Comparison of ENCODE assay signal across 8 cellular contexts in genomic region chr1:37994886-37995566, GRCh38. TPM values are rescaled to one million over a fixed set of nuclear protein-coding genes. Genes with fewer than 3 reads are reported as not detected.
DNase-seq lines count a peak whose midpoint lies in the region; ATAC-seq, FAIRE-seq and TF ChIP-seq lines count a peak whose summit lies in the region.

No MANE protein-coding gene starts in this region.

- H2AFZ ChIP-seq in keratinocyte (ENCODE audit: control insufficient read depth, low read length): peak overlapping the region; percentile 41

- H3K4me3 Mint-ChIP-seq in activated CD4-positive, alpha-beta T cell treated with anti-CD3 and anti-CD28 coated beads for 36 hours: peak overlapping the region; percentile 69
- H3K4me3 Mint-ChIP-seq in activated T-helper 17 cell treated with anti-CD3 and anti-CD28 coated beads, Interleukin-2, amount 50 U/mL, for 72 hours: peak overlapping the region; percentile 77

- H4K20me1 ChIP-seq in keratinocyte (ENCODE audit: control insufficient read depth, extremely low read depth, insufficient read depth, low read length): no peaks in the 10 kb centered on the region

- H3K9ac ChIP-seq in keratinocyte (ENCODE audit: control insufficient read depth, extremely low read depth, insufficient read depth, low read length) (peak overlapping the region; percentile 75), subcutaneous abdominal adipose tissue (ENCODE audit: low read length in 5 of 5) (no peak overlapping the region)

- CTCF ChIA-PET in activated CD4-positive, alpha-beta T cell treated with anti-CD3 and anti-CD28 coated beads for 36 hours (lab: Charles Lee): interaction anchor here (1.2 to 2.1 kb wide), 3 partner anchors 14 to 26 kb away, joined by 3 to 9 read pairs (median 4); no protein-coding TSS in a partner anchor

- intact Hi-C loops in activated CD4-positive, alpha-beta T cell treated with anti-CD3 and anti-CD28 coated beads for 36 hours (cut with DNase I, micrococcal nuclease): loop anchor here (5.0 to 10.0 kb wide), 2 partner anchors 303 to 400 kb away; partner anchors contain the start of genes CDCA8 (in 1 of the 2) and GNL2 (in 1 of the 2)

- POLR2A ChIA-PET in activated CD4-positive, alpha-beta T cell treated with anti-CD3 and anti-CD28 coated beads for 36 hours (lab: Charles Lee): no interaction called here

- H3K9me3 ChIP-seq in keratinocyte (ENCODE audit: control insufficient read depth, low read depth, low read length) (no peaks in the 10 kb centered on the region), subcutaneous abdominal adipose tissue (ENCODE audit: control insufficient read depth in 5 of 5, low read length in 5 of 5) (no peaks in the 10 kb centered on the region)

- TF ChIP-seq CTCF in keratinocyte (optimal IDR thresholded peaks at IDR 0.05 in 1 of 3, IDR thresholded peaks at IDR 0.05 in 1 of 3, conservative IDR thresholded peaks at IDR 0.05 in 1 of 3; ENCODE audit: extremely low read depth in 1 of 3, insufficient read depth in 2 of 3, low read length in 3 of 3): no peak

- peaks cover 20% of the 10 kb centered on the region for H3K36me3 Mint-ChIP-seq in activated CD4-positive, alpha-beta T cell treated with anti-CD3 and anti-CD28 coated beads for 36 hours (ENCODE audit: low read depth)
- peaks cover 19% of the 10 kb centered on the region for H3K36me3 Mint-ChIP-seq in activated T-helper 17 cell treated with anti-CD3 and anti-CD28 coated beads, Interleukin-2, amount 50 U/mL, for 72 hours (ENCODE audit: low read depth)

- peak; percentile 10 for ATAC-seq in activated CD4-positive, alpha-beta T cell treated with anti-CD3 and anti-CD28 coated beads for 36 hours
- no peak for ATAC-seq in activated T-helper 17 cell treated with anti-CD3 and anti-CD28 coated beads, Interleukin-2, amount 50 U/mL, for 72 hours (replicated peaks)
- ATAC-seq in GM18519 (IDR thresholded peaks at IDR 0.05; ENCODE audit: low FRiP score, unreplicated experiment) (no peak), GM18873 (IDR thresholded peaks at IDR 0.05; ENCODE audit: low FRiP score, unreplicated experiment) (no peak)

- H3K79me2 ChIP-seq in keratinocyte (ENCODE audit: control insufficient read depth, insufficient read depth, low read length): peaks cover 8% of the 10 kb centered on the region

- no peaks in the 10 kb centered on the region for H3K9me1 ChIP-seq in keratinocyte (ENCODE audit: control insufficient read depth, extremely low read depth, insufficient read depth, low read length)

- H3K27me3 Mint-ChIP-seq in activated CD4-positive, alpha-beta T cell treated with anti-CD3 and anti-CD28 coated beads for 36 hours: no peaks in the 10 kb centered on the region
- H3K27me3 Mint-ChIP-seq in activated T-helper 17 cell treated with anti-CD3 and anti-CD28 coated beads, Interleukin-2, amount 50 U/mL, for 72 hours: no peaks in the 10 kb centered on the region

- peaks cover 26% of the 10 kb centered on the region for H3K4me1 ChIP-seq in keratinocyte (ENCODE audit: control insufficient read depth, extremely low read depth, insufficient read depth, low read length)
- H3K4me1 ChIP-seq in subcutaneous abdominal adipose tissue (ENCODE audit: control insufficient read depth in 5 of 5, insufficient read depth in 5 of 5, low read length in 5 of 5): peaks cover 5 to 57% (median 42%) of the 10 kb centered on the region in 5 donors

- no peaks in the 10 kb centered on the region for H3K9me3 Mint-ChIP-seq in activated CD4-positive, alpha-beta T cell treated with anti-CD3 and anti-CD28 coated beads for 36 hours (ENCODE audit: low read depth)
- no peaks in the 10 kb centered on the region for H3K9me3 Mint-ChIP-seq in activated T-helper 17 cell treated with anti-CD3 and anti-CD28 coated beads, Interleukin-2, amount 50 U/mL, for 72 hours

- H3K4me1 Mint-ChIP-seq in activated CD4-positive, alpha-beta T cell treated with anti-CD3 and anti-CD28 coated beads for 36 hours: peaks cover 31% of the 10 kb centered on the region
- H3K4me1 Mint-ChIP-seq in activated T-helper 17 cell treated with anti-CD3 and anti-CD28 coated beads, Interleukin-2, amount 50 U/mL, for 72 hours: peaks cover 31% of the 10 kb centered on the region

- peaks cover 13 to 23% of the 10 kb centered on the region in 2 experiments for H3K36me3 ChIP-seq in keratinocyte (ENCODE audit: control insufficient read depth in 2 of 2, extremely low read depth in 1 of 2, insufficient read depth in 2 of 2, low read length in 2 of 2)
- H3K36me3 ChIP-seq in subcutaneous abdominal adipose tissue (ENCODE audit: control insufficient read depth in 5 of 5, insufficient read depth in 5 of 5, low read length in 5 of 5): peaks cover 0 to 18% (median 4%) of the 10 kb centered on the region in 5 donors

- no peak for FAIRE-seq in keratinocyte (lab: Jason Lieb, UNC)
- no peak for FAIRE-seq in urothelium cell line (lab: Jason Lieb, UNC)

- dilution Hi-C loops in keratinocyte (cut with MboI; ENCODE audit: extremely low pct_ligation_motif_present, low sequenced_read_pairs): no loop called here

- peak overlapping the region; percentile 87 for H3K27ac Mint-ChIP-seq in activated CD4-positive, alpha-beta T cell treated with anti-CD3 and anti-CD28 coated beads for 36 hours
- peak overlapping the region; percentile 6 for H3K27ac Mint-ChIP-seq in activated T-helper 17 cell treated with anti-CD3 and anti-CD28 coated beads, Interleukin-2, amount 50 U/mL, for 72 hours

- H3K4me3 ChIP-seq in keratinocyte (ENCODE audit: control insufficient read depth in 2 of 3, extremely low read depth in 1 of 3, insufficient read depth in 2 of 3, low read depth in 1 of 3, low read length in 3 of 3) (peak overlapping the region in 2 of 3 experiments; percentile 43 to 55), subcutaneous abdominal adipose tissue (ENCODE audit: low read depth in 1 of 5, low read length in 5 of 5) (peak overlapping the region in 2 of 5 donors; percentile 59 to 65)

- peak overlapping the region; percentile 67 for H3K4me2 ChIP-seq in keratinocyte (ENCODE audit: control insufficient read depth, extremely low read depth, insufficient read depth, low read depth, low read length)

- H3K27ac ChIP-seq in keratinocyte (ENCODE audit: control insufficient read depth, insufficient read depth, low read length): peak overlapping the region; percentile 68
- peak overlapping the region; percentile 23 for H3K27ac ChIP-seq in subcutaneous abdominal adipose tissue (ENCODE audit: low read depth, low read length)

- no peak for DNase-seq in activated CD4-positive, alpha-beta T cell treated with anti-CD3 and anti-CD28 coated beads for 36 hours
- no peak for DNase-seq in activated CD4-positive, alpha-beta T cell treated with anti-CD3 and anti-CD28 coated beads for 4 hours
- DNase-seq in keratinocyte (ENCODE audit: low read depth, low spot score): no peak
- DNase-seq in urothelium cell line (ENCODE audit: low spot score): no peak

- H3K27me3 ChIP-seq in keratinocyte (ENCODE audit: control insufficient read depth, extremely low read depth, insufficient read depth, low read length) (no peaks in the 10 kb centered on the region), subcutaneous abdominal adipose tissue (ENCODE audit: control insufficient read depth in 5 of 5, insufficient read depth in 4 of 5, low read length in 5 of 5) (peaks cover 2 to 20% (median 15%) of the 10 kb centered on the region in 5 donors)

RNA-seq across cellular contexts. Expression of gene SF3A3, which starts 5.2 kb away (rescaled TPM):
- total RNA-seq in activated CD4-positive, alpha-beta T cell treated with anti-CD3 and anti-CD28 coated beads for 36 hours: 100 to 1,000 TPM; 131 TPM
- 100 to 1,000 TPM in 1 of 2 donors, 10 to 100 TPM in 1; 77.5 to 129 TPM for total RNA-seq in activated T-helper 17 cell treated with anti-CD3 and anti-CD28 coated beads, Interleukin-2, amount 50 U/mL, for 72 hours
- 26.4 to 47.0 TPM (median 44.5 TPM) in 3 replicates for polyA plus RNA-seq in keratinocyte
- 125 TPM for polyA plus RNA-seq in keratinocyte (2011; ENCODE audit: low read depth)
- polyA plus RNA-seq in keratinocyte (2011; cell fraction: cytosol; rRNA removed): 27.8 and 45.9 TPM in 2 replicates
- 37.7 and 48.5 TPM in 2 replicates for polyA plus RNA-seq in keratinocyte (2011; cell fraction: nucleus; rRNA removed)
- polyA plus RNA-seq in keratinocyte (2012; ENCODE audit: low replicate concordance): 30.4 and 59.0 TPM in 2 replicates
- 7.8 to 38.2 TPM (median 21.6 TPM) in 3 replicates for polyA minus RNA-seq in keratinocyte
- 37.4 TPM for polyA minus RNA-seq in keratinocyte (2011; cell fraction: cytosol; rRNA and poly(A)+ RNA removed)
- 19.1 and 28.4 TPM in 2 replicates for polyA minus RNA-seq in keratinocyte (2011; cell fraction: nucleus; rRNA and poly(A)+ RNA removed)

RNA-seq across cellular contexts. Expression of gene FHL3, which starts 10.3 kb away (rescaled TPM):
- 10 to 100 TPM; 21.1 to 23.8 TPM for total RNA-seq in activated CD4-positive, alpha-beta T cell treated with anti-CD3 and anti-CD28 coated beads for 36 hours
- 10 to 100 TPM in 1 of 2 donors, 1 to 10 TPM in 1; 8.6 to 15.5 TPM for total RNA-seq in activated T-helper 17 cell treated with anti-CD3 and anti-CD28 coated beads, Interleukin-2, amount 50 U/mL, for 72 hours
- polyA plus RNA-seq in keratinocyte: 5.1 to 24.6 TPM (median 5.2 TPM) in 3 replicates
- 6.6 TPM for polyA plus RNA-seq in keratinocyte (2011; ENCODE audit: low read depth)
- 9.0 and 16.5 TPM in 2 replicates for polyA plus RNA-seq in keratinocyte (2011; cell fraction: cytosol; rRNA removed)
- 10.2 and 14.7 TPM in 2 replicates for polyA plus RNA-seq in keratinocyte (2011; cell fraction: nucleus; rRNA removed)
- polyA plus RNA-seq in keratinocyte (2012; ENCODE audit: low replicate concordance): 11.9 and 29.7 TPM in 2 replicates
- 16.0 to 51.9 TPM (median 20.1 TPM) in 3 replicates for polyA minus RNA-seq in keratinocyte
- polyA minus RNA-seq in keratinocyte (2011; cell fraction: cytosol; rRNA and poly(A)+ RNA removed): 16.7 TPM
- polyA minus RNA-seq in keratinocyte (2011; cell fraction: nucleus; rRNA and poly(A)+ RNA removed): 9.4 and 14.0 TPM in 2 replicates

RNA-seq across cellular contexts. Expression of gene UTP11, which starts 17.5 kb away (rescaled TPM):
- 10 to 100 TPM; 68.9 to 82.4 TPM for total RNA-seq in activated CD4-positive, alpha-beta T cell treated with anti-CD3 and anti-CD28 coated beads for 36 hours
- total RNA-seq in activated T-helper 17 cell treated with anti-CD3 and anti-CD28 coated beads, Interleukin-2, amount 50 U/mL, for 72 hours: 10 to 100 TPM; 41.1 to 60.8 TPM
- 24.1 to 50.0 TPM (median 49.1 TPM) in 3 replicates for polyA plus RNA-seq in keratinocyte
- polyA plus RNA-seq in keratinocyte (2011; ENCODE audit: low read depth): 145 TPM
- 26.4 and 35.2 TPM in 2 replicates for polyA plus RNA-seq in keratinocyte (2011; cell fraction: cytosol; rRNA removed)
- polyA plus RNA-seq in keratinocyte (2011; cell fraction: nucleus; rRNA removed): 24.5 and 39.0 TPM in 2 replicates
- 31.7 and 64.5 TPM in 2 replicates for polyA plus RNA-seq in keratinocyte (2012; ENCODE audit: low replicate concordance)
- polyA minus RNA-seq in keratinocyte: 5.7 to 12.6 TPM (median 7.4 TPM) in 3 replicates
- 15.3 TPM for polyA minus RNA-seq in keratinocyte (2011; cell fraction: cytosol; rRNA and poly(A)+ RNA removed)
- polyA minus RNA-seq in keratinocyte (2011; cell fraction: nucleus; rRNA and poly(A)+ RNA removed): 6.4 and 13.8 TPM in 2 replicates

RNA-seq across cellular contexts. Expression of gene INPP5B, which starts 48.2 kb away (rescaled TPM):
- total RNA-seq in activated CD4-positive, alpha-beta T cell treated with anti-CD3 and anti-CD28 coated beads for 36 hours: 10 to 100 TPM; 27.7 to 28.9 TPM
- total RNA-seq in activated T-helper 17 cell treated with anti-CD3 and anti-CD28 coated beads, Interleukin-2, amount 50 U/mL, for 72 hours: 10 to 100 TPM; 21.6 to 26.9 TPM
- 3.4 to 6.4 TPM (median 6.0 TPM) in 3 replicates for polyA plus RNA-seq in keratinocyte
- 3.0 TPM for polyA plus RNA-seq in keratinocyte (2011; ENCODE audit: low read depth)
- 2.3 and 3.9 TPM in 2 replicates for polyA plus RNA-seq in keratinocyte (2011; cell fraction: cytosol; rRNA removed)
- polyA plus RNA-seq in keratinocyte (2011; cell fraction: nucleus; rRNA removed): 5.8 and 6.3 TPM in 2 replicates
- polyA plus RNA-seq in keratinocyte (2012; ENCODE audit: low replicate concordance): 3.0 and 4.1 TPM in 2 replicates
- polyA minus RNA-seq in keratinocyte: 3.5 to 5.9 TPM (median 5.2 TPM) in 3 replicates
- 3.3 TPM for polyA minus RNA-seq in keratinocyte (2011; cell fraction: cytosol; rRNA and poly(A)+ RNA removed)
- polyA minus RNA-seq in keratinocyte (2011; cell fraction: nucleus; rRNA and poly(A)+ RNA removed): 3.0 and 6.7 TPM in 2 replicates

RNA-seq across cellular contexts. Expression of gene POU3F1, which starts 51.6 kb away (rescaled TPM):
- total RNA-seq in activated CD4-positive, alpha-beta T cell treated with anti-CD3 and anti-CD28 coated beads for 36 hours: under 1 TPM; 0.11 to 0.26 TPM
- total RNA-seq in activated T-helper 17 cell treated with anti-CD3 and anti-CD28 coated beads, Interleukin-2, amount 50 U/mL, for 72 hours: under 1 TPM; 0.11 TPM
- 0.32 to 1.3 TPM (median 0.59 TPM) in 3 replicates for polyA plus RNA-seq in keratinocyte
- polyA plus RNA-seq in keratinocyte (2011; ENCODE audit: low read depth): 0.71 TPM
- 0.33 and 0.84 TPM in 2 replicates for polyA plus RNA-seq in keratinocyte (2011; cell fraction: cytosol; rRNA removed)
- 0.52 and 1.7 TPM in 2 replicates for polyA plus RNA-seq in keratinocyte (2011; cell fraction: nucleus; rRNA removed)
- 0.87 and 2.2 TPM in 2 replicates for polyA plus RNA-seq in keratinocyte (2012; ENCODE audit: low replicate concordance)
- polyA minus RNA-seq in keratinocyte: 0.61 to 0.72 TPM (median 0.63 TPM) in 3 replicates
- 3.3 TPM for polyA minus RNA-seq in keratinocyte (2011; cell fraction: cytosol; rRNA and poly(A)+ RNA removed)
- polyA minus RNA-seq in keratinocyte (2011; cell fraction: nucleus; rRNA and poly(A)+ RNA removed): 1.7 and 1.8 TPM in 2 replicates
